Comparison of ENCODE assay signal across 8 cellular contexts in genomic region chr4:82429728-82430192, GRCh38. TPM values are rescaled to one million over a fixed set of nuclear protein-coding genes. Genes with fewer than 3 reads are reported as not detected.
A peak's percentile ranks its signal among the peaks of the same experiment; 100 is the strongest.
DNase-seq lines count a peak whose midpoint lies in the region; ATAC-seq, FAIRE-seq and TF ChIP-seq lines count a peak whose summit lies in the region.

No MANE protein-coding gene starts in this region.

- ATAC-seq in GM19395 (IDR thresholded peaks at IDR 0.05; ENCODE audit: unreplicated experiment) (peak; percentile 7), GM21717 (IDR thresholded peaks at IDR 0.05; ENCODE audit: unreplicated experiment) (no peak)

- H3K9ac ChIP-seq in BLaER1 (peak overlapping the region; percentile 100), KMS-11 (peak overlapping the region; percentile 100), keratinocyte (ENCODE audit: control insufficient read depth, extremely low read depth, insufficient read depth, low read length) (peak overlapping the region; percentile 95)

- H3K27ac Mint-ChIP-seq in stimulated activated naive CD8-positive, alpha-beta T cell treated with anti-CD3 and anti-CD28 coated beads, Interleukin-15, Interleukin-2, amounts not matched to agents 100 ng/mL and 50 ng/mL, for 24 hours, result peak overlapping the region; percentile 100

- peak; percentile 53; the same call in 1 of the 2 replicates for TF ChIP-seq CTCF in KMS-11 (conservative IDR thresholded peaks at IDR 0.05; ENCODE audit: low read depth, low read length)
- no peak for TF ChIP-seq CTCF in keratinocyte (optimal IDR thresholded peaks at IDR 0.05 in 1 of 3, IDR thresholded peaks at IDR 0.05 in 1 of 3, conservative IDR thresholded peaks at IDR 0.05 in 1 of 3; ENCODE audit: extremely low read depth in 1 of 3, insufficient read depth in 2 of 3, low read length in 3 of 3)

- no peaks in the 10 kb centered on the region for H3K9me1 ChIP-seq in keratinocyte (ENCODE audit: control insufficient read depth, extremely low read depth, insufficient read depth, low read length)

- DNase-seq in keratinocyte (ENCODE audit: low read depth, low spot score), result no peak
- no peak for DNase-seq in stimulated activated CD4-positive, alpha-beta T cell treated with anti-CD3 and anti-CD28 coated beads, Interleukin-1b, Interleukin-23, amount 100 ng/mL, for 48 hours

- H3K79me2 ChIP-seq in KMS-11 (ENCODE audit: insufficient read depth, low read depth) (peaks cover 86% of the 10 kb centered on the region), keratinocyte (ENCODE audit: control insufficient read depth, insufficient read depth, low read length) (peaks cover 85% of the 10 kb centered on the region)

- H3K9me3 Mint-ChIP-seq in stimulated activated naive CD8-positive, alpha-beta T cell treated with anti-CD3 and anti-CD28 coated beads, Interleukin-15, Interleukin-2, amounts not matched to agents 100 ng/mL and 50 ng/mL, for 24 hours, result no peaks in the 10 kb centered on the region

- H3K4me3 ChIP-seq in BLaER1 (peak overlapping the region; percentile 92), KMS-11 (IDR thresholded peaks at IDR 0.05; ENCODE audit: insufficient read depth, low read depth, low read length) (no peak overlapping the region), keratinocyte (ENCODE audit: control insufficient read depth in 2 of 3, extremely low read depth in 1 of 3, insufficient read depth in 2 of 3, low read depth in 1 of 3, low read length in 3 of 3) (peak overlapping the region; percentile 72 to 100 (median 96))

- H3K9me3 ChIP-seq in BLaER1 (no peaks in the 10 kb centered on the region), keratinocyte (ENCODE audit: control insufficient read depth, low read depth, low read length) (no peaks in the 10 kb centered on the region)

- dilution Hi-C loops in keratinocyte (cut with MboI; ENCODE audit: extremely low pct_ligation_motif_present, low sequenced_read_pairs), result no loop called here

- no peak for FAIRE-seq in keratinocyte (lab: Jason Lieb, UNC)

- peak overlapping the region; percentile 55; the same call in 1 of the 2 replicates for H2AFZ ChIP-seq in KMS-11 (ENCODE audit: low read depth)
- peak overlapping the region; percentile 58 for H2AFZ ChIP-seq in keratinocyte (ENCODE audit: control insufficient read depth, low read length)

- peaks cover 69% of the 10 kb centered on the region for H3K36me3 Mint-ChIP-seq in stimulated activated naive CD8-positive, alpha-beta T cell treated with anti-CD3 and anti-CD28 coated beads, Interleukin-15, Interleukin-2, amounts not matched to agents 100 ng/mL and 50 ng/mL, for 24 hours (ENCODE audit: low read depth)

- H3K36me3 ChIP-seq in BLaER1 (peaks cover 57% of the 10 kb centered on the region), KMS-11 (ENCODE audit: insufficient read depth) (peaks cover 39% of the 10 kb centered on the region; the same call in 1 of the 2 replicates), keratinocyte (ENCODE audit: control insufficient read depth in 2 of 2, extremely low read depth in 1 of 2, insufficient read depth in 2 of 2, low read length in 2 of 2) (peaks cover 16 to 36% of the 10 kb centered on the region in 2 experiments)

- H4K20me1 ChIP-seq in BLaER1 (peaks cover 83% of the 10 kb centered on the region), KMS-11 (ENCODE audit: insufficient read depth) (peaks cover 40% of the 10 kb centered on the region), keratinocyte (ENCODE audit: control insufficient read depth, extremely low read depth, insufficient read depth, low read length) (peaks cover 33% of the 10 kb centered on the region)

- H3K4me1 ChIP-seq in BLaER1 (peaks cover 39% of the 10 kb centered on the region), KMS-11 (ENCODE audit: low read depth, poor library complexity, severe bottlenecking) (peaks cover 38% of the 10 kb centered on the region), keratinocyte (ENCODE audit: control insufficient read depth, extremely low read depth, insufficient read depth, low read length) (peaks cover 37% of the 10 kb centered on the region)

- H3K4me3 Mint-ChIP-seq in stimulated activated naive CD8-positive, alpha-beta T cell treated with anti-CD3 and anti-CD28 coated beads, Interleukin-15, Interleukin-2, amounts not matched to agents 100 ng/mL and 50 ng/mL, for 24 hours, result peak overlapping the region; percentile 100

- peak overlapping the region; percentile 90 for H3K4me2 ChIP-seq in BLaER1
- peak overlapping the region; percentile 47 for H3K4me2 ChIP-seq in KMS-11
- H3K4me2 ChIP-seq in keratinocyte (ENCODE audit: control insufficient read depth, extremely low read depth, insufficient read depth, low read depth, low read length), result peak overlapping the region; percentile 92

- H3K27me3 ChIP-seq in BLaER1 (no peaks in the 10 kb centered on the region), KMS-11 (ENCODE audit: insufficient read depth, low read depth) (no peaks in the 10 kb centered on the region), keratinocyte (ENCODE audit: control insufficient read depth, extremely low read depth, insufficient read depth, low read length) (no peaks in the 10 kb centered on the region)

- peaks cover 79% of the 10 kb centered on the region for H3K4me1 Mint-ChIP-seq in stimulated activated naive CD8-positive, alpha-beta T cell treated with anti-CD3 and anti-CD28 coated beads, Interleukin-15, Interleukin-2, amounts not matched to agents 100 ng/mL and 50 ng/mL, for 24 hours (ENCODE audit: low read depth)

- no peaks in the 10 kb centered on the region for H3K27me3 Mint-ChIP-seq in stimulated activated naive CD8-positive, alpha-beta T cell treated with anti-CD3 and anti-CD28 coated beads, Interleukin-15, Interleukin-2, amounts not matched to agents 100 ng/mL and 50 ng/mL, for 24 hours

- H3K27ac ChIP-seq in BLaER1, result peak overlapping the region; percentile 100
- H3K27ac ChIP-seq in KMS-11, result peak overlapping the region; percentile 98
- H3K27ac ChIP-seq in angular gyrus (ENCODE audit: low read depth, low read length), result peak overlapping the region; percentile 93
- H3K27ac ChIP-seq in keratinocyte (ENCODE audit: control insufficient read depth, insufficient read depth, low read length), result peak overlapping the region; percentile 93

RNA-seq across cellular contexts. Expression of gene HNRNPDL, which starts 0.5 kb away (rescaled TPM):
- polyA plus RNA-seq in keratinocyte, result 119 to 292 TPM (median 229 TPM) in 3 replicates
- 325 TPM for polyA plus RNA-seq in keratinocyte (2011; ENCODE audit: low read depth)
- polyA plus RNA-seq in keratinocyte (2011; cell fraction: cytosol; rRNA removed), result 125 and 139 TPM in 2 replicates
- 208 and 363 TPM in 2 replicates for polyA plus RNA-seq in keratinocyte (2011; cell fraction: nucleus; rRNA removed)
- 180 and 231 TPM in 2 replicates for polyA plus RNA-seq in keratinocyte (2012; ENCODE audit: low replicate concordance)
- 11.2 to 64.9 TPM (median 13.7 TPM) in 3 replicates for polyA minus RNA-seq in keratinocyte
- polyA minus RNA-seq in keratinocyte (2011; cell fraction: cytosol; rRNA and poly(A)+ RNA removed), result 49.1 TPM
- 25.3 and 42.9 TPM in 2 replicates for polyA minus RNA-seq in keratinocyte (2011; cell fraction: nucleus; rRNA and poly(A)+ RNA removed)

RNA-seq across cellular contexts. Expression of gene ENOPH1, which starts 0.6 kb away (rescaled TPM):
- polyA plus RNA-seq in keratinocyte, result 17.6 to 29.4 TPM (median 20.9 TPM) in 3 replicates
- 39.8 TPM for polyA plus RNA-seq in keratinocyte (2011; ENCODE audit: low read depth)
- polyA plus RNA-seq in keratinocyte (2011; cell fraction: cytosol; rRNA removed), result 24.4 and 33.4 TPM in 2 replicates
- polyA plus RNA-seq in keratinocyte (2011; cell fraction: nucleus; rRNA removed), result 16.4 and 17.7 TPM in 2 replicates
- polyA plus RNA-seq in keratinocyte (2012; ENCODE audit: low replicate concordance), result 38.0 and 42.4 TPM in 2 replicates
- polyA minus RNA-seq in keratinocyte, result 8.7 to 16.8 TPM (median 9.3 TPM) in 3 replicates
- polyA minus RNA-seq in keratinocyte (2011; cell fraction: cytosol; rRNA and poly(A)+ RNA removed), result 12.3 TPM
- 4.0 and 9.9 TPM in 2 replicates for polyA minus RNA-seq in keratinocyte (2011; cell fraction: nucleus; rRNA and poly(A)+ RNA removed)

RNA-seq across cellular contexts. Expression of gene HNRNPD, which starts 56.0 kb away (rescaled TPM):
- 30.3 to 91.3 TPM (median 68.1 TPM) in 3 replicates for polyA plus RNA-seq in keratinocyte
- 102 TPM for polyA plus RNA-seq in keratinocyte (2011; ENCODE audit: low read depth)
- polyA plus RNA-seq in keratinocyte (2011; cell fraction: cytosol; rRNA removed), result 44.4 and 54.8 TPM in 2 replicates
- 163 and 219 TPM in 2 replicates for polyA plus RNA-seq in keratinocyte (2011; cell fraction: nucleus; rRNA removed)
- 69.2 and 222 TPM in 2 replicates for polyA plus RNA-seq in keratinocyte (2012; ENCODE audit: low replicate concordance)
- polyA minus RNA-seq in keratinocyte, result 6.6 to 26.6 TPM (median 12.0 TPM) in 3 replicates
- 16.7 TPM for polyA minus RNA-seq in keratinocyte (2011; cell fraction: cytosol; rRNA and poly(A)+ RNA removed)
- polyA minus RNA-seq in keratinocyte (2011; cell fraction: nucleus; rRNA and poly(A)+ RNA removed), result 17.4 and 32.5 TPM in 2 replicates
